19 cellular contexts compared by ENCODE assay signal in genomic region chr10:86263209-86263608, GRCh38.
DNase-seq lines count a peak whose midpoint lies in the region; ATAC-seq and TF ChIP-seq lines count a peak whose summit lies in the region.
"Had no signal": no experiment of that assay in that cellular context is flagged by ENCODE, and none has a peak within 500 bp of the region (broad histone marks: within the 10 kb centered on the region; RNA-seq: fewer than 3 reads in every experiment).

No MANE protein-coding gene starts in this region.

- TF ChIP-seq CTCF in type B pancreatic cell (conservative IDR thresholded peaks at IDR 0.05), result no peak

- intact Hi-C loops in posterior vena cava (cut with DNase I), result no loop called here

- no peak overlapping the region for H3K27ac Mint-ChIP-seq in type B pancreatic cell
- H3K27ac Mint-ChIP-seq in T-helper 2 cell treated with Interferon-gamma antibody and Interleukin-4, amounts not matched to agents 5 μg/mL and 100 μg/mL, for 36 hours, result no peak overlapping the region
- H3K27ac Mint-ChIP-seq: HFFc6 had no signal

- H3K27me3 Mint-ChIP-seq in type B pancreatic cell, result peaks cover 44% of the 10 kb centered on the region
- peaks cover 21% of the 10 kb centered on the region for H3K27me3 Mint-ChIP-seq in T-helper 2 cell treated with Interferon-gamma antibody and Interleukin-4, amounts not matched to agents 5 μg/mL and 100 μg/mL, for 36 hours (ENCODE audit: low read depth)

- H3K36me3 Mint-ChIP-seq in type B pancreatic cell, result no peaks in the 10 kb centered on the region
- H3K36me3 Mint-ChIP-seq in T-helper 2 cell treated with Interferon-gamma antibody and Interleukin-4, amounts not matched to agents 5 μg/mL and 100 μg/mL, for 36 hours (ENCODE audit: low read depth), result no peaks in the 10 kb centered on the region

- no peaks in the 10 kb centered on the region for H3K9me3 Mint-ChIP-seq in type B pancreatic cell
- no peaks in the 10 kb centered on the region for H3K9me3 Mint-ChIP-seq in T-helper 2 cell treated with Interferon-gamma antibody and Interleukin-4, amounts not matched to agents 5 μg/mL and 100 μg/mL, for 36 hours

- peaks cover 23% of the 10 kb centered on the region for H3K4me1 Mint-ChIP-seq in type B pancreatic cell (ENCODE audit: unreplicated experiment)
- H3K4me1 Mint-ChIP-seq in T-helper 2 cell treated with Interferon-gamma antibody and Interleukin-4, amounts not matched to agents 5 μg/mL and 100 μg/mL, for 36 hours (ENCODE audit: low read depth), result no peaks in the 10 kb centered on the region

- no peak for ATAC-seq in HG03159 (IDR thresholded peaks at IDR 0.05; ENCODE audit: unreplicated experiment)
- ATAC-seq: A549; activated CD4-positive, CD25-positive, alpha-beta regulatory T cell treated with anti-CD3 and anti-CD28 coated beads, Interleukin-2, amount 50 U/mL, for 24 hours; mucosa of descending colon had no signal

- H3K4me3 Mint-ChIP-seq in type B pancreatic cell, result no peak overlapping the region
- H3K4me3 Mint-ChIP-seq in T-helper 2 cell treated with Interferon-gamma antibody and Interleukin-4, amounts not matched to agents 5 μg/mL and 100 μg/mL, for 36 hours, result no peak overlapping the region
- H3K4me3 Mint-ChIP-seq: HFFc6 had no signal

- peak; percentile 55 for DNase-seq in activated effector memory CD4-positive, alpha-beta T cell treated with anti-CD3 and anti-CD28 coated beads, Interleukin-2, amount 50 U/mL, for 16 hours
- no peak for DNase-seq in activated effector memory CD4-positive, alpha-beta T cell treated with Interleukin-2 at 50 U/mL for 16 hours
- DNase-seq in ecto neural progenitor cell (ENCODE audit: low spot score), result peak; percentile 32
- DNase-seq in posterior vena cava (ENCODE audit: low spot score), result peak; percentile 79
- peak; percentile 62 for DNase-seq in type B pancreatic cell (ENCODE audit: extremely low spot score, unreplicated experiment)
- no peak for DNase-seq in T-helper 2 cell treated with Interferon-gamma antibody and Interleukin-4, amounts not matched to agents 5 μg/mL and 100 μg/mL, for 36 hours (ENCODE audit: low spot score)
- no peak for DNase-seq in HK-2 (ENCODE audit: unreplicated experiment)
- DNase-seq: activated naive CD4-positive, alpha-beta T cell treated with Interleukin-2 at 50 U/mL for 16 hours; GDM1; HFFc6; kidney glomerular epithelial cell; mucosa of descending colon; NCI-H1105 treated with DMSO at 0.1 percent for 48 hours; stimulated activated CD4-positive, alpha-beta T cell treated with anti-CD3 and anti-CD28 coated beads, Interleukin-4, amount 100 ng/mL, for 24 hours; T1000; thyroid gland had no signal

Comparison
In these comparisons a context has a peak if more than half of its experiments do, and no peak if none do; other contexts are left out.
1. DNase-seq: peak in activated effector memory CD4-positive, alpha-beta T cell treated with anti-CD3 and anti-CD28 coated beads, Interleukin-2, amount 50 U/mL, for 16 hours (single experiment), ecto neural progenitor cell (single experiment), posterior vena cava (single experiment) and type B pancreatic cell (single experiment); none in activated effector memory CD4-positive, alpha-beta T cell treated with Interleukin-2 at 50 U/mL for 16 hours (single experiment), T-helper 2 cell treated with Interferon-gamma antibody and Interleukin-4, amounts not matched to agents 5 μg/mL and 100 μg/mL, for 36 hours (single experiment) and HK-2 (single experiment).